In the genomic region with DNA sequence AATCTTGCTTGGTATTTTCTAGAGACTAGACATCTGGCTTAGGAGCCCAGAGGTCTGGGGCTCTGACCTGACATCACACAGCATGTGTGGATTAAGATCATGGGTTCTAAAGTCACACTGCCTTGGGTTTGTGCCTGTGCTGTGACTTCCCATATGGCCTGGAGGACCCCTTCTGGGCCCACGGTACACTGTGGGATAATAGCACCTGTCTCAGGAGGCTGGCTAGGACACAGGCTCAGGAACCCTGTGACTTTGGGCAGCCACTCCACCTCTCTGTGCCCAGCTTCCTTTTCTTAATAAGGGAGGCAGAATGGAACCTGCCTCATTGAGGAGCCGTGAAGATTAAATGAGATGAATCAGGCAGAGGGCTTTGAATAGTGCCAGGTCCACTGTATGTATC, we compare ENCODE assay signal across 14 cellular contexts.
A peak's percentile ranks its signal among the peaks of the same experiment; 100 is the strongest.
DNase-seq lines count a peak whose midpoint lies in the region; ATAC-seq and TF ChIP-seq lines count a peak whose summit lies in the region.
"Had no signal": no experiment of that assay in that cellular context is flagged by ENCODE, and none has a peak within 500 bp of the region (broad histone marks: within the 10 kb centered on the region; RNA-seq: fewer than 3 reads in every experiment).

No MANE protein-coding gene starts in this region.

- intact Hi-C loops in activated B cell treated with CpG ODN at 0.5 μM for 24 hours (cut with micrococcal nuclease), result no loop called here
- intact Hi-C loops in testis (cut with DNase I; ENCODE audit: low total_unique reads), result no loop called here

- TF ChIP-seq CTCF in activated B cell treated with CpG ODN at 0.5 μM for 24 hours (IDR thresholded peaks at IDR 0.05) (no peak), testis (IDR thresholded peaks at IDR 0.05) (no peak)

- H3K27me3 ChIP-seq in testis, result no peaks in the 10 kb centered on the region
- H3K27me3 ChIP-seq: BLaER1 treated with 17β-estradiol and CSF1 and Interleukin-3, amounts not matched to agents 10 nM and 100 nM had no signal

- H3K27ac Mint-ChIP-seq in activated B cell treated with CpG ODN at 0.5 μM for 24 hours, result no peak overlapping the region
- H3K27ac Mint-ChIP-seq: CD4-positive, CD25-positive, alpha-beta regulatory T cell had no signal

- H3K9me3 ChIP-seq in testis, result no peaks in the 10 kb centered on the region
- H3K9me3 ChIP-seq: BLaER1 treated with 17β-estradiol and CSF1 and Interleukin-3, amounts not matched to agents 10 nM and 100 nM had no signal

- no peak overlapping the region for H3K4me3 ChIP-seq in testis
- H3K4me3 ChIP-seq: BLaER1 treated with 17β-estradiol and CSF1 and Interleukin-3, amounts not matched to agents 10 nM and 100 nM had no signal

- CTCF ChIA-PET in activated B cell treated with CpG ODN at 0.5 μM for 24 hours (lab: Charles Lee), result no interaction called here

- TF ChIP-seq POLR2A in testis (IDR thresholded peaks at IDR 0.05), result no peak

- H3K36me3 ChIP-seq in testis (ENCODE audit: low read depth, missing control alignments), result no peaks in the 10 kb centered on the region
- H3K36me3 ChIP-seq: BLaER1 treated with 17β-estradiol and CSF1 and Interleukin-3, amounts not matched to agents 10 nM and 100 nM had no signal

- peaks cover 2% of the 10 kb centered on the region for H3K27me3 Mint-ChIP-seq in activated B cell treated with CpG ODN at 0.5 μM for 24 hours
- H3K27me3 Mint-ChIP-seq: CD4-positive, CD25-positive, alpha-beta regulatory T cell had no signal

- no peaks in the 10 kb centered on the region for H3K4me1 ChIP-seq in testis

- H3K4me3 Mint-ChIP-seq in activated B cell treated with CpG ODN at 0.5 μM for 24 hours, result no peak overlapping the region
- H3K4me3 Mint-ChIP-seq: H9 had no signal

- H3K36me3 Mint-ChIP-seq in activated B cell treated with CpG ODN at 0.5 μM for 24 hours (ENCODE audit: low read depth), result no peaks in the 10 kb centered on the region
- H3K36me3 Mint-ChIP-seq: CD4-positive, CD25-positive, alpha-beta regulatory T cell had no signal

- 98 to 100% methylated on average over 2 of the region's 2 CpGs for WGBS in testis, 2 donors

- no peaks in the 10 kb centered on the region for H3K9me3 Mint-ChIP-seq in activated B cell treated with CpG ODN at 0.5 μM for 24 hours
- H3K9me3 Mint-ChIP-seq: CD4-positive, CD25-positive, alpha-beta regulatory T cell; H9 had no signal

- peak; percentile 33 for DNase-seq in activated effector memory CD4-positive, alpha-beta T cell treated with anti-CD3 and anti-CD28 coated beads, Interleukin-2, amount 50 U/mL, for 16 hours
- no peak for DNase-seq in activated effector memory CD4-positive, alpha-beta T cell treated with Interleukin-2 at 50 U/mL for 16 hours
- peak; percentile 2 for DNase-seq in activated B cell treated with CpG ODN at 0.5 μM for 24 hours
- DNase-seq in mesenteric fat pad (ENCODE audit: low spot score), result peak; percentile 51
- DNase-seq in testis, result peak; percentile 7
- DNase-seq in NCI-H524 (lab: John Stamatoyannopoulos, UW), result no peak
- DNase-seq in left lobe of liver (ENCODE audit: low spot score), result no peak
- DNase-seq: 8988T; CD4-positive, CD25-positive, alpha-beta regulatory T cell; DMS53; GF-D8; GOT3; H9 had no signal

- ATAC-seq in activated B cell treated with CpG ODN at 0.5 μM for 24 hours (ENCODE audit: low read depth), result no peak
- no peak for ATAC-seq in left lobe of liver

- POLR2A ChIA-PET in activated B cell treated with CpG ODN at 0.5 μM for 24 hours (lab: Charles Lee), result no interaction called here

- H3K4me1 Mint-ChIP-seq in activated B cell treated with CpG ODN at 0.5 μM for 24 hours, result no peaks in the 10 kb centered on the region

- H3K27ac ChIP-seq in testis, result no peak overlapping the region
- H3K27ac ChIP-seq: BLaER1 treated with 17β-estradiol and CSF1 and Interleukin-3, amounts not matched to agents 10 nM and 100 nM had no signal

Comparison
In these comparisons a context has a peak if more than half of its experiments do, and no peak if none do; other contexts are left out.
1. DNase-seq: peak in activated effector memory CD4-positive, alpha-beta T cell treated with anti-CD3 and anti-CD28 coated beads, Interleukin-2, amount 50 U/mL, for 16 hours (single experiment), activated B cell treated with CpG ODN at 0.5 μM for 24 hours (single experiment), mesenteric fat pad (single experiment) and testis (single experiment); none in activated effector memory CD4-positive, alpha-beta T cell treated with Interleukin-2 at 50 U/mL for 16 hours (single experiment), NCI-H524 (0 of 2) and left lobe of liver (single experiment).